ENCODE assay signal across 17 cellular contexts in the genomic region with DNA sequence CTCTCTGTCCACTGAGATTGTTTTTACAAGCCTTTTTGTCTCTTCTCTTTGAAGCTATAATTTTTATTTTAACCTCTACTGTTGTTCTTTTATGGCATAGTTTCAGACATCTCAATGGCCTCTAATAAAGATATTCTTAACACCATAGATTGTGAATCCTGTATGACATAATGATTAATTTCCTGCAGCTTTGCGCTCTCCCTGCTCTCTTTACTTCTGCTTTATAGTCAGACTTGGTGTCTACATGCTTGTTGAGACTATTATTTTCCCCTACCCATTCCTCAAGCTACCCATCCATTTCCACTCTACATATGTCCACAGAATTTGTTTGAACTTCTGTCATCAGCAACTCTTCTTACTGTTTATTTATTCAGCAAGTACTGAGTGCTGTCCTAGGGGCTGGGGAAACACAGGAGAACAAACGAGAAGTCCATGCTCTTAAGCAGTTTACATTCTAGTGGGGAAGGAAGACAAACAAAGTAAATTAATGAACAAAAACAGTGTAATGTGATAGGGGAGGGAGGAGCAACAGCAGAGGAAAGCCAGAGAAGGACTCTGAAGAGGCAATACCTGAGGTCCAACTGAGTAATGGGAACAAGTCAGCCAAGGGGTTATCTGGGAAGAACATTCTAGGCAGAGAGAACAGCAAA.
DNase-seq lines count a peak whose midpoint lies in the region; ATAC-seq and TF ChIP-seq lines count a peak whose summit lies in the region.
"Had no signal": no experiment of that assay in that cellular context is flagged by ENCODE, and none has a peak within 500 bp of the region (broad histone marks: within the 10 kb centered on the region; RNA-seq: fewer than 3 reads in every experiment).

No MANE protein-coding gene starts in this region.

- no peaks in the 10 kb centered on the region for H3K27me3 Mint-ChIP-seq in naive B cell
- H3K27me3 Mint-ChIP-seq: CD4-positive, alpha-beta T cell had no signal

- no peak for TF ChIP-seq POLR2A in erythroblast (IDR thresholded peaks at IDR 0.05; ENCODE audit: low read length)

- H3K4me1 Mint-ChIP-seq in naive B cell: peaks cover 50 to 72% (median 59%) of the 10 kb centered on the region in 3 donors

- no peak overlapping the region for H3K4me3 ChIP-seq in adipocyte (ENCODE audit: low read length)
- no peak overlapping the region for H3K4me3 ChIP-seq in heart right ventricle
- no peak overlapping the region for H3K4me3 ChIP-seq in foreskin fibroblast (ENCODE audit: low read depth in 1 of 2, low read length in 2 of 2)
- H3K4me3 ChIP-seq: adrenal gland, K562 had no signal

- peaks cover 0 to 2% (median 0%) of the 10 kb centered on the region in 7 donors for H3K9me3 Mint-ChIP-seq in naive B cell
- H3K9me3 Mint-ChIP-seq: CD4-positive, alpha-beta T cell; naive thymus-derived CD4-positive, alpha-beta T cell had no signal

- peaks cover 33% of the 10 kb centered on the region for H3K4me1 ChIP-seq in adipocyte (ENCODE audit: control insufficient read depth, insufficient read depth, low read length)
- peaks cover 3 to 40% (median 21%) of the 10 kb centered on the region in 9 donors for H3K4me1 ChIP-seq in heart right ventricle

- H3K36me3 ChIP-seq in adipocyte (ENCODE audit: control insufficient read depth, insufficient read depth, low read length, severe bottlenecking) (no peaks in the 10 kb centered on the region), heart right ventricle (no peaks in the 10 kb centered on the region)
- H3K36me3 ChIP-seq: adrenal gland had no signal

- TF ChIP-seq CTCF in heart right ventricle (IDR thresholded peaks at IDR 0.05): no peak
- TF ChIP-seq CTCF in foreskin fibroblast (IDR thresholded peaks at IDR 0.05; ENCODE audit: low read depth, low read length): no peak

- DNase-seq in DMS53 treated with DMSO at 0.1 percent for 48 hours (lab: John Stamatoyannopoulos, UW; ENCODE audit: unreplicated experiment) (peak; percentile 97), NCI-H146 treated with DMSO at 0.1 percent for 48 hours (lab: John Stamatoyannopoulos, UW; ENCODE audit: unreplicated experiment) (peak; percentile 49), adipocyte (ENCODE audit: low read depth) (peak; percentile 17), naive B cell (no peak), DMS79 treated with DMSO at 0.1 percent for 48 hours (lab: John Stamatoyannopoulos, UW) (no peak), erythroblast (lab: John Stamatoyannopoulos, UW) (no peak), heart right ventricle (no peak), foreskin fibroblast (no peak)
- DNase-seq: activated T-cell treated with anti-CD3 and anti-CD28 coated beads for 4 hours; adrenal gland; CD4-positive, alpha-beta T cell; dermis blood vessel endothelial cell; foreskin melanocyte; islet precursor cell; naive thymus-derived CD4-positive, alpha-beta T cell had no signal

- peak overlapping the region in 2 of 8 donors; percentile 0 to 12 for H3K4me3 Mint-ChIP-seq in naive B cell
- H3K4me3 Mint-ChIP-seq: CD4-positive, alpha-beta T cell; naive thymus-derived CD4-positive, alpha-beta T cell had no signal

- H3K27ac Mint-ChIP-seq in naive B cell: peak overlapping the region in 4 of 6 donors; percentile 1 to 90 (median 24)
- H3K27ac Mint-ChIP-seq: CD4-positive, alpha-beta T cell; naive thymus-derived CD4-positive, alpha-beta T cell had no signal

- H3K27ac ChIP-seq in heart right ventricle: no peak overlapping the region
- H3K27ac ChIP-seq: adrenal gland had no signal

- H3K9ac ChIP-seq in adipocyte (ENCODE audit: low read length): no peak overlapping the region

- ATAC-seq in naive B cell (ENCODE audit: low read depth in 2 of 2): no peak
- no peak for ATAC-seq in heart right ventricle
- ATAC-seq: K562; naive thymus-derived CD4-positive, alpha-beta T cell; sciatic nerve had no signal

- H3K27me3 ChIP-seq in adipocyte (replicated peaks; ENCODE audit: control insufficient read depth, insufficient read depth, low read length) (no peaks in the 10 kb centered on the region), heart right ventricle (no peaks in the 10 kb centered on the region)
- H3K27me3 ChIP-seq: adrenal gland had no signal

- WGBS in heart right ventricle, 2 donors: 87 to 91% methylated on average over 2 of the region's 2 CpGs

- intact Hi-C loops in heart right ventricle (cut with DNase I): no loop called here

- H3K36me3 Mint-ChIP-seq in naive B cell: peaks cover 0 to 5% of the 10 kb centered on the region in 2 donors
- H3K36me3 Mint-ChIP-seq: naive thymus-derived CD4-positive, alpha-beta T cell had no signal

- H3K9me3 ChIP-seq in adipocyte (ENCODE audit: control insufficient read depth, low read length) (no peaks in the 10 kb centered on the region), heart right ventricle (no peaks in the 10 kb centered on the region)
- H3K9me3 ChIP-seq: adrenal gland had no signal

Comparison
In these comparisons a context has a peak if more than half of its experiments do, and no peak if none do; other contexts are left out.
1. DNase-seq: peak in DMS53 treated with DMSO at 0.1 percent for 48 hours (single experiment), NCI-H146 treated with DMSO at 0.1 percent for 48 hours (single experiment) and adipocyte (single experiment); none in naive B cell (single experiment), DMS79 treated with DMSO at 0.1 percent for 48 hours (single experiment), erythroblast (0 of 2), heart right ventricle (0 of 2) and foreskin fibroblast (0 of 2).